Comparison of ENCODE assay signal across 1 cellular context in genomic region chr1:94925561-94926364, GRCh38.
TF ChIP-seq lines count a peak whose summit lies in the region.

No MANE protein-coding gene starts in this region.

TF ChIP-seq in SK-N-SH, 30 proteins besides CTCF, POLR2A, EP300 and RAD21 (continued from another document):
- TF ChIP-seq PBX3 (IDR thresholded peaks at IDR 0.05): peak; percentile 33; the same call in 1 of the 2 replicates
- TF ChIP-seq JUND (IDR thresholded peaks at IDR 0.05): peak; percentile 81
- peak; percentile 63; the same call in 1 of the 2 replicates for TF ChIP-seq TCF12 (IDR thresholded peaks at IDR 0.05)
- TF ChIP-seq TEAD4 (IDR thresholded peaks at IDR 0.05; ENCODE audit: borderline replicate concordance, insufficient read depth): peak; percentile 74; the same call in 1 of the 2 replicates
- peak; percentile 4; the same call in 1 of the 2 replicates for TF ChIP-seq SMC3 (IDR thresholded peaks at IDR 0.05; ENCODE audit: low read depth, low read length)
- TF ChIP-seq TAF1 (IDR thresholded peaks at IDR 0.05; ENCODE audit: borderline replicate concordance, low read depth, low read length): peak; percentile 65; the same call in 1 of the 2 replicates
